Comparison of ENCODE assay signal across 19 cellular contexts in genomic region chr11:101706541-101706940, GRCh38.
A peak's percentile ranks its signal among the peaks of the same experiment; 100 is the strongest.
DNase-seq lines count a peak whose midpoint lies in the region; ATAC-seq and TF ChIP-seq lines count a peak whose summit lies in the region.
"Had no signal": no experiment of that assay in that cellular context is flagged by ENCODE, and none has a peak within 500 bp of the region (broad histone marks: within the 10 kb centered on the region; RNA-seq: fewer than 3 reads in every experiment).

No MANE protein-coding gene starts in this region.

- CTCF ChIA-PET in activated CD4-positive, alpha-beta T cell treated with anti-CD3 and anti-CD28 coated beads, Interleukin-2, amount 10 ng/mL, durations not matched to agents 7 days and 5 days (lab: Charles Lee): no interaction called here

- no peak overlapping the region for H3K27ac Mint-ChIP-seq in activated CD4-positive, alpha-beta T cell treated with anti-CD3 and anti-CD28 coated beads, Interleukin-2, amount 10 ng/mL, durations not matched to agents 7 days and 5 days
- no peak overlapping the region for H3K27ac Mint-ChIP-seq in endothelial cell (ENCODE audit: unreplicated experiment)
- H3K27ac Mint-ChIP-seq: activated naive CD8-positive, alpha-beta T cell had no signal

- H3K9me3 Mint-ChIP-seq in activated CD4-positive, alpha-beta T cell treated with anti-CD3 and anti-CD28 coated beads, Interleukin-2, amount 10 ng/mL, durations not matched to agents 7 days and 5 days: no peaks in the 10 kb centered on the region
- H3K9me3 Mint-ChIP-seq in endothelial cell (ENCODE audit: unreplicated experiment): no peaks in the 10 kb centered on the region

- no peaks in the 10 kb centered on the region for H3K4me1 Mint-ChIP-seq in activated CD4-positive, alpha-beta T cell treated with anti-CD3 and anti-CD28 coated beads, Interleukin-2, amount 10 ng/mL, durations not matched to agents 7 days and 5 days
- no peaks in the 10 kb centered on the region for H3K4me1 Mint-ChIP-seq in endothelial cell (ENCODE audit: unreplicated experiment)

- POLR2A ChIA-PET in activated CD4-positive, alpha-beta T cell treated with anti-CD3 and anti-CD28 coated beads, Interleukin-2, amount 10 ng/mL, durations not matched to agents 7 days and 5 days (lab: Charles Lee): no interaction called here

- H3K36me3 Mint-ChIP-seq in activated CD4-positive, alpha-beta T cell treated with anti-CD3 and anti-CD28 coated beads, Interleukin-2, amount 10 ng/mL, durations not matched to agents 7 days and 5 days (ENCODE audit: low read depth): no peaks in the 10 kb centered on the region
- no peaks in the 10 kb centered on the region for H3K36me3 Mint-ChIP-seq in endothelial cell (ENCODE audit: low read depth, unreplicated experiment)
- H3K36me3 Mint-ChIP-seq: activated naive CD8-positive, alpha-beta T cell had no signal

- H3K27me3 Mint-ChIP-seq in activated CD4-positive, alpha-beta T cell treated with anti-CD3 and anti-CD28 coated beads, Interleukin-2, amount 10 ng/mL, durations not matched to agents 7 days and 5 days: no peaks in the 10 kb centered on the region
- peaks cover 5% of the 10 kb centered on the region for H3K27me3 Mint-ChIP-seq in endothelial cell (ENCODE audit: unreplicated experiment)

- H3K4me3 Mint-ChIP-seq in activated CD4-positive, alpha-beta T cell treated with anti-CD3 and anti-CD28 coated beads, Interleukin-2, amount 10 ng/mL, durations not matched to agents 7 days and 5 days: no peak overlapping the region
- no peak overlapping the region for H3K4me3 Mint-ChIP-seq in endothelial cell (ENCODE audit: unreplicated experiment)
- H3K4me3 Mint-ChIP-seq: activated naive CD8-positive, alpha-beta T cell; activated T-cell treated with anti-CD3 and anti-CD28 coated beads, Interleukin-2, amount 50 U/mL, for 4 hours had no signal

- TF ChIP-seq CTCF in AG10803 (conservative IDR thresholded peaks at IDR 0.05; ENCODE audit: low read length) (no peak), endothelial cell (IDR thresholded peaks at IDR 0.05; ENCODE audit: unreplicated experiment) (no peak)

- peak; percentile 21 for DNase-seq in AG10803 (ENCODE audit: low read depth)
- peak; percentile 74 for DNase-seq in LHCN-M2 (ENCODE audit: low read depth)
- DNase-seq in dedifferentiated amniotic fluid mesenchymal stem cell (ENCODE audit: extremely low spot score): peak; percentile 56
- peak; percentile 41 for DNase-seq in kidney glomerular epithelial cell (lab: John Stamatoyannopoulos, UW)
- no peak for DNase-seq in activated CD4-positive, alpha-beta T cell treated with anti-CD3 and anti-CD28 coated beads, Interleukin-2, amount 10 ng/mL, durations not matched to agents 7 days and 5 days
- DNase-seq in endothelial cell (ENCODE audit: low spot score): no peak
- DNase-seq in occipital lobe (lab: John Stamatoyannopoulos, UW): no peak
- DNase-seq: activated CD4-positive, alpha-beta T cell treated with anti-CD3 and anti-CD28 coated beads, Interleukin-2, amount 50 U/mL, for 4 hours; activated T-cell treated with anti-CD3 and anti-CD28 coated beads, Interleukin-2, amount 50 U/mL, for 4 hours; central memory CD4-positive, alpha-beta T cell; head of caudate nucleus; NCI-H526; OCI-M1; stimulated activated CD4-positive, alpha-beta T cell treated with anti-CD3 and anti-CD28 coated beads, Interleukin-4, amount 100 ng/mL, for 1 hour; SW 1271 had no signal

- no peak for ATAC-seq in GM21723 (IDR thresholded peaks at IDR 0.05; ENCODE audit: unreplicated experiment)
- ATAC-seq: activated T-cell treated with anti-CD3 and anti-CD28 coated beads, Interleukin-2, amount 50 U/mL, for 4 hours; sciatic nerve had no signal

- H3K4me3 ChIP-seq in AG10803 (ENCODE audit: low read length): no peak overlapping the region
- H3K4me3 ChIP-seq: HAP-1 had no signal

Comparison
In these comparisons a context has a peak if more than half of its experiments do, and no peak if none do; other contexts are left out.
1. DNase-seq: peak in AG10803 (single experiment), LHCN-M2 (single experiment), dedifferentiated amniotic fluid mesenchymal stem cell (single experiment) and kidney glomerular epithelial cell (single experiment); none in activated CD4-positive, alpha-beta T cell treated with anti-CD3 and anti-CD28 coated beads, Interleukin-2, amount 10 ng/mL, durations not matched to agents 7 days and 5 days (single experiment), endothelial cell (single experiment) and occipital lobe (single experiment).